Comparison of ENCODE assay signal across 8 cellular contexts in the genomic region with DNA sequence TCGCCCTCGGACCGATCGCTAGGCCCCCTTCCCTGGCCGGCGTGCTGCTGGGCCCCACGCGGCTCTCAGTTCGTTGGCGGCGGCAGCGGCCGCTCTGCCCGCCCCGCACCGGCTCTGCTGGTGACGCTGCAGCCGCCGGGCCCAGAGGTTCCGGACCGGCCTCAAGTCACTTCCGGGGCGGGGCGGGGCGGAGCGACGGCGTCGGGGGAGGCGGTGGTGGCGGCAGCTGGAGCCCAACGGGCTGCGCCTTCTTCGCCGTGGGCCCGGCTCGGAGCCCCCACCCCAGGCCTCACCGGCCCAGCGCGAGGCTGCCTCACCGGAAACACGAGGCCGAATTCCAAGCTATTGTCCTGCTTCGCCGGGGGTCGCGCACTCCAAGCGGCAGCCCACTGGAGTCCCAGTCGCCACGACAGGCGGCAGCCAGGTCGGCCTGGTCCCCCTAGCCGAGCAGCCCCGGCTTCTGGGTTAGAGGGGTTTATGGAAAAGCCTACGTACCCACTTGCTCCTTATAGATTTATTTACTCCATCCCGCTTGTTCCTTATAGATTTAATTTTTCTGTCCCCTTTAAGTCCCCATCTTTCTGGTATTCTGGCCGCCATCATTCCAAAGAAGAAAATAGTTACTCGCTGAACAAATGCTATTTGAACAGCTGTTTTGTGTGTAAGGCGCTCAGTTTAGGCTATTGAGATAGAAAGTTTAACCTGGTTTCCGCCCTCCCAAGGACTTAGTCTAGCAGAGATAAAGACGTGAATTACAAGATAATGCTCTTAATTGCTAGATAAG. TPM values are rescaled to one million over a fixed set of nuclear protein-coding genes. Genes with fewer than 3 reads are reported as not detected.
DNase-seq lines count a peak whose midpoint lies in the region; ATAC-seq and TF ChIP-seq lines count a peak whose summit lies in the region.

A gene with protein sequence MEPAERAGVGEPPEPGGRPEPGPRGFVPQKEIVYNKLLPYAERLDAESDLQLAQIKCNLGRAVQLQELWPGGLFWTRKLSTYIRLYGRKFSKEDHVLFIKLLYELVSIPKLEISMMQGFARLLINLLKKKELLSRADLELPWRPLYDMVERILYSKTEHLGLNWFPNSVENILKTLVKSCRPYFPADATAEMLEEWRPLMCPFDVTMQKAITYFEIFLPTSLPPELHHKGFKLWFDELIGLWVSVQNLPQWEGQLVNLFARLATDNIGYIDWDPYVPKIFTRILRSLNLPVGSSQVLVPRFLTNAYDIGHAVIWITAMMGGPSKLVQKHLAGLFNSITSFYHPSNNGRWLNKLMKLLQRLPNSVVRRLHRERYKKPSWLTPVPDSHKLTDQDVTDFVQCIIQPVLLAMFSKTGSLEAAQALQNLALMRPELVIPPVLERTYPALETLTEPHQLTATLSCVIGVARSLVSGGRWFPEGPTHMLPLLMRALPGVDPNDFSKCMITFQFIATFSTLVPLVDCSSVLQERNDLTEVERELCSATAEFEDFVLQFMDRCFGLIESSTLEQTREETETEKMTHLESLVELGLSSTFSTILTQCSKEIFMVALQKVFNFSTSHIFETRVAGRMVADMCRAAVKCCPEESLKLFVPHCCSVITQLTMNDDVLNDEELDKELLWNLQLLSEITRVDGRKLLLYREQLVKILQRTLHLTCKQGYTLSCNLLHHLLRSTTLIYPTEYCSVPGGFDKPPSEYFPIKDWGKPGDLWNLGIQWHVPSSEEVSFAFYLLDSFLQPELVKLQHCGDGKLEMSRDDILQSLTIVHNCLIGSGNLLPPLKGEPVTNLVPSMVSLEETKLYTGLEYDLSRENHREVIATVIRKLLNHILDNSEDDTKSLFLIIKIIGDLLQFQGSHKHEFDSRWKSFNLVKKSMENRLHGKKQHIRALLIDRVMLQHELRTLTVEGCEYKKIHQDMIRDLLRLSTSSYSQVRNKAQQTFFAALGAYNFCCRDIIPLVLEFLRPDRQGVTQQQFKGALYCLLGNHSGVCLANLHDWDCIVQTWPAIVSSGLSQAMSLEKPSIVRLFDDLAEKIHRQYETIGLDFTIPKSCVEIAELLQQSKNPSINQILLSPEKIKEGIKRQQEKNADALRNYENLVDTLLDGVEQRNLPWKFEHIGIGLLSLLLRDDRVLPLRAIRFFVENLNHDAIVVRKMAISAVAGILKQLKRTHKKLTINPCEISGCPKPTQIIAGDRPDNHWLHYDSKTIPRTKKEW (N-terminal part only) (minus strand): TSS at position 96 of the 784 bp plus-strand sequence. CDS start 209 bp downstream, outside the sequence.

- peaks cover 44% of the 10 kb centered on the region for H3K79me2 ChIP-seq in GM23338 (replicated peaks; ENCODE audit: insufficient read depth)

- CTCF ChIA-PET in RWPE1 (lab: Yijun Ruan, JAX), result interaction anchor here (0.5 kb wide), 1 partner anchor 543 kb away, joined by 3 read pairs; no protein-coding TSS in a partner anchor

- H3K4me3 ChIP-seq in GM23338, result peak within 1 kb of the TSS; percentile 65

- H4K20me1 ChIP-seq in GM23338 (replicated peaks; ENCODE audit: insufficient read depth), result peaks cover 22% of the 10 kb centered on the region

- H3K4me3 Mint-ChIP-seq in GM23338, result peak within 1 kb of the TSS; percentile 91
- H3K4me3 Mint-ChIP-seq in activated T-helper 2 cell treated with anti-CD3 and anti-CD28 coated beads, Interferon-gamma antibody, Interleukin-2, Interleukin-4, amounts not matched to agents 10 μg/mL and 5 μg/mL and 100 μg/mL, durations not matched to agents 14 hours and 24 hours and 36 hours (ENCODE audit: low read depth), result peak within 1 kb of the TSS; percentile 93
- peak within 1 kb of the TSS; percentile 86 to 100 (median 96) for H3K4me3 Mint-ChIP-seq in naive thymus-derived CD8-positive, alpha-beta T cell
- H3K4me3 Mint-ChIP-seq in stimulated activated naive B cell treated with anti-CD40 and anti-IgM and Interleukin-4, amounts not matched to agents 10 μg/mL and 1 μg/mL and 100 μg/mL, for 72 hours, result peak within 1 kb of the TSS; percentile 96 to 99

- H3K4me1 Mint-ChIP-seq in GM23338, result peaks cover 17% of the 10 kb centered on the region
- peaks cover 30% of the 10 kb centered on the region for H3K4me1 Mint-ChIP-seq in activated T-helper 2 cell treated with anti-CD3 and anti-CD28 coated beads, Interferon-gamma antibody, Interleukin-2, Interleukin-4, amounts not matched to agents 10 μg/mL and 5 μg/mL and 100 μg/mL, durations not matched to agents 14 hours and 24 hours and 36 hours (ENCODE audit: low read depth)
- H3K4me1 Mint-ChIP-seq in naive thymus-derived CD8-positive, alpha-beta T cell, result peaks cover 34 to 66% (median 60%) of the 10 kb centered on the region in 4 donors
- H3K4me1 Mint-ChIP-seq in stimulated activated naive B cell treated with anti-CD40 and anti-IgM and Interleukin-4, amounts not matched to agents 10 μg/mL and 1 μg/mL and 100 μg/mL, for 72 hours, result peaks cover 29 to 53% of the 10 kb centered on the region in 2 donors

- DNase-seq in Daoy (ENCODE audit: low read depth) (peak; percentile 96), GM23338 (ENCODE audit: low spot score) (peak; percentile 95), LHCN-M2 (ENCODE audit: low read depth) (peak; percentile 87), RWPE1 (ENCODE audit: low spot score) (peak; percentile 88), fibroblast of peridontal ligament (ENCODE audit: extremely low read depth) (peak; percentile 71)
- DNase-seq in activated T-helper 2 cell treated with anti-CD3 and anti-CD28 coated beads, Interferon-gamma antibody, Interleukin-2, Interleukin-4, amounts not matched to agents 10 μg/mL and 5 μg/mL and 100 μg/mL, durations not matched to agents 14 hours and 24 hours and 36 hours (ENCODE audit: low spot score), result peak; percentile 90
- peak; percentile 86 to 96 (median 91) for DNase-seq in naive thymus-derived CD8-positive, alpha-beta T cell
- DNase-seq in stimulated activated naive B cell treated with anti-CD40 and anti-IgM and Interleukin-4, amounts not matched to agents 10 μg/mL and 1 μg/mL and 100 μg/mL, for 72 hours, result peak; percentile 83

- H3K4me2 ChIP-seq in GM23338, result peak within 1 kb of the TSS; percentile 99

- ATAC-seq in GM23338, result peak; percentile 94
- ATAC-seq in naive thymus-derived CD8-positive, alpha-beta T cell, result peak; percentile 89 to 90
- ATAC-seq in stimulated activated naive B cell treated with anti-CD40 and anti-IgM and Interleukin-4, amounts not matched to agents 10 μg/mL and 1 μg/mL and 100 μg/mL, for 72 hours (replicated peaks), result peak; percentile 93 to 95

- no peak for TF ChIP-seq CTCF in GM23338 (conservative IDR thresholded peaks at IDR 0.05; ENCODE audit: low read depth in 2 of 2)
- TF ChIP-seq CTCF in RWPE1 (conservative IDR thresholded peaks at IDR 0.05; ENCODE audit: low read depth), result no peak

- peak within 1 kb of the TSS; percentile 57; the same call in 1 of the 2 replicates for H2AFZ ChIP-seq in GM23338

- H3K27ac ChIP-seq in GM23338 (ENCODE audit: low read depth) (peak within 1 kb of the TSS; percentile 94), RWPE1 (peak within 1 kb of the TSS; percentile 92)

- POLR2A ChIA-PET in RWPE1 (lab: Yijun Ruan, JAX; ENCODE audit: low non-redundant PET), result no interaction called here
- POLR2A ChIA-PET in naive thymus-derived CD8-positive, alpha-beta T cell (lab: Charles Lee), result interaction anchor here (0.7 to 5.0 kb wide), 18 partner anchors 8 to 144 kb away, joined by 3 to 46 read pairs (median 4); a partner anchor contains a TSS

- H3K9me2 ChIP-seq in GM23338 (ENCODE audit: insufficient read depth), result no peaks in the 10 kb centered on the region

- H3K27ac Mint-ChIP-seq in GM23338, result peak within 1 kb of the TSS; percentile 93
- peak within 1 kb of the TSS; percentile 96 for H3K27ac Mint-ChIP-seq in activated T-helper 2 cell treated with anti-CD3 and anti-CD28 coated beads, Interferon-gamma antibody, Interleukin-2, Interleukin-4, amounts not matched to agents 10 μg/mL and 5 μg/mL and 100 μg/mL, durations not matched to agents 14 hours and 24 hours and 36 hours
- H3K27ac Mint-ChIP-seq in naive thymus-derived CD8-positive, alpha-beta T cell, result peak within 1 kb of the TSS; percentile 88 to 99 (median 96)
- peak within 1 kb of the TSS; percentile 97 for H3K27ac Mint-ChIP-seq in stimulated activated naive B cell treated with anti-CD40 and anti-IgM and Interleukin-4, amounts not matched to agents 10 μg/mL and 1 μg/mL and 100 μg/mL, for 72 hours

- no peaks in the 10 kb centered on the region for H3K27me3 ChIP-seq in GM23338 (ENCODE audit: insufficient read depth)

- peaks cover 6% of the 10 kb centered on the region for H3K27me3 Mint-ChIP-seq in GM23338 (ENCODE audit: insufficient read depth, low read depth, poor library complexity)
- no peaks in the 10 kb centered on the region for H3K27me3 Mint-ChIP-seq in activated T-helper 2 cell treated with anti-CD3 and anti-CD28 coated beads, Interferon-gamma antibody, Interleukin-2, Interleukin-4, amounts not matched to agents 10 μg/mL and 5 μg/mL and 100 μg/mL, durations not matched to agents 14 hours and 24 hours and 36 hours (ENCODE audit: low read depth)
- no peaks in the 10 kb centered on the region for H3K27me3 Mint-ChIP-seq in naive thymus-derived CD8-positive, alpha-beta T cell
- no peaks in the 10 kb centered on the region for H3K27me3 Mint-ChIP-seq in stimulated activated naive B cell treated with anti-CD40 and anti-IgM and Interleukin-4, amounts not matched to agents 10 μg/mL and 1 μg/mL and 100 μg/mL, for 72 hours

- intact Hi-C loops in activated T-helper 2 cell treated with anti-CD3 and anti-CD28 coated beads, Interferon-gamma antibody, Interleukin-2, Interleukin-4, amounts not matched to agents 10 μg/mL and 5 μg/mL and 100 μg/mL, durations not matched to agents 14 hours and 24 hours and 36 hours (cut with micrococcal nuclease), result loop anchor here (1.0 to 2.0 kb wide), 4 partner anchors 23 to 184 kb away; a partner anchor contains a TSS

- H3K36me3 ChIP-seq in GM23338 (ENCODE audit: insufficient read depth), result no peaks in the 10 kb centered on the region

- H3F3A ChIP-seq in GM23338 (replicated peaks; ENCODE audit: low read depth), result 0 out of 2 replicates have a peak, but pooled peaks cover 4% of the 10 kb centered on the region

- no peaks in the 10 kb centered on the region; the same call in 1 of the 3 replicates for H3K36me3 Mint-ChIP-seq in GM23338 (ENCODE audit: low read depth)
- H3K36me3 Mint-ChIP-seq in activated T-helper 2 cell treated with anti-CD3 and anti-CD28 coated beads, Interferon-gamma antibody, Interleukin-2, Interleukin-4, amounts not matched to agents 10 μg/mL and 5 μg/mL and 100 μg/mL, durations not matched to agents 14 hours and 24 hours and 36 hours (ENCODE audit: low read depth), result peaks cover 32% of the 10 kb centered on the region
- H3K36me3 Mint-ChIP-seq in naive thymus-derived CD8-positive, alpha-beta T cell, result peaks cover 11 to 37% (median 17%) of the 10 kb centered on the region in 3 donors
- H3K36me3 Mint-ChIP-seq in stimulated activated naive B cell treated with anti-CD40 and anti-IgM and Interleukin-4, amounts not matched to agents 10 μg/mL and 1 μg/mL and 100 μg/mL, for 72 hours, result peaks cover 13 to 27% of the 10 kb centered on the region in 2 donors

- peaks cover 14% of the 10 kb centered on the region for H3K4me1 ChIP-seq in GM23338 (ENCODE audit: insufficient read depth)

- H3K9me3 Mint-ChIP-seq in GM23338, result no peaks in the 10 kb centered on the region
- H3K9me3 Mint-ChIP-seq in activated T-helper 2 cell treated with anti-CD3 and anti-CD28 coated beads, Interferon-gamma antibody, Interleukin-2, Interleukin-4, amounts not matched to agents 10 μg/mL and 5 μg/mL and 100 μg/mL, durations not matched to agents 14 hours and 24 hours and 36 hours, result no peaks in the 10 kb centered on the region
- H3K9me3 Mint-ChIP-seq in naive thymus-derived CD8-positive, alpha-beta T cell, result no peaks in the 10 kb centered on the region
- no peaks in the 10 kb centered on the region for H3K9me3 Mint-ChIP-seq in stimulated activated naive B cell treated with anti-CD40 and anti-IgM and Interleukin-4, amounts not matched to agents 10 μg/mL and 1 μg/mL and 100 μg/mL, for 72 hours

RNA-seq across cellular contexts. Expression of the gene that starts here (rescaled TPM):
- total RNA-seq in Daoy (2014; rRNA removed; shearing (Covaris generic)), result 41.9 and 42.9 TPM in 2 replicates
- total RNA-seq in GM23338 (2014; rRNA removed; shearing (Covaris generic)), result 97.6 and 98.6 TPM in 2 replicates
- 38.4 and 44.7 TPM in 2 replicates for polyA plus RNA-seq in GM23338 (2016; fragmentation: Nextera tagmentation; extraction: Ambion mirVana)
- total RNA-seq in LHCN-M2 (2014; rRNA removed), result 27.8 and 33.5 TPM in 2 replicates
- polyA plus RNA-seq in LHCN-M2 (2012), result 21.4 TPM
- total RNA-seq in activated T-helper 2 cell treated with anti-CD3 and anti-CD28 coated beads, Interferon-gamma antibody, Interleukin-2, Interleukin-4, amounts not matched to agents 10 μg/mL and 5 μg/mL and 100 μg/mL, durations not matched to agents 14 hours and 24 hours and 36 hours, result 52.0 and 57.3 TPM in 2 replicates
- total RNA-seq in naive thymus-derived CD8-positive, alpha-beta T cell, result 10 to 100 TPM; 58.1 to 59.9 TPM
- polyA plus RNA-seq in naive thymus-derived CD8-positive, alpha-beta T cell, result 1 to 10 TPM; 3.5 to 4.3 (median 3.8) TPM

Comparison
In these comparisons a context has a peak if more than half of its experiments do, and no peak if none do; other contexts are left out.
1. Peak in every context shown above with its lines: DNase-seq, ATAC-seq, H3K4me3 ChIP-seq and H3K27ac ChIP-seq.